Comparison of ENCODE assay signal across 8 cellular contexts in the genomic region with DNA sequence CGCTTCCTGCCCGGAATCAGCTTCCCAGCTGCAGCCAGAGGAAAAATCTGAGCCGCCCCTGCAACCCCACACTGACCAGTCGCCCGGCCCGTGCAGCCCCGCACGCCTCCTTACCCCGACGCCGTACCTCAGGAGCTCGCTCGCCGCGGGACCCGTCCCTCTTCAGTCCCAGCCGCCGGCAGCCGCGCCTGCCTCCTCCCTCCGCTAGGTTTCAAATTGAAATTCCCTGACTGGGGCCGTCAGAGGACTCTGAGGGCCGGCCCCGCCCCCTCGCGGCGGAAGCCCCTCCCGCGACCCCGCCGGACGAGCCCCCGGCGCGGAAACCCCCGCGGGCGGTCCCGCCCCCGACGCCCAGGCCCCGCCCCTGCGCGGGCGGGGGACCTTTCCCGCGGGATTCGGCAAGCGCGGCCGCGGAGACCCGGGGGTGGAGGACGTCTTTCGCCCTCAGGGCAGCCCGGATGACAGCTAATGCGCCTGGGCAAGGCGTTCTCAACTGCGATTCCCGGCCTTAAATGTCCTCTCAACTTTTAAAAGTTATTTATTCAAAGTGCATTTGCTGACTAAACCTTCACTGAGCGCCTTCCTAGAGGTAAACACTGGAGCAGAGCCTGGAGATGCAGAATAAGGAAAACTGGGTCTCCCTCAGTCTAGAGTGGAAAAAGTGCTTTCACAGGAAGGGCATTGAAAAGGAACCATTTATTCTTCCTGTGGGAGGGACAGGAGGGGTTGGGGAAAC. TPM values are rescaled to one million over a fixed set of nuclear protein-coding genes. Genes with fewer than 3 reads are reported as not detected.
A peak's percentile ranks its signal among the peaks of the same experiment; 100 is the strongest.
DNase-seq lines count a peak whose midpoint lies in the region; ATAC-seq, FAIRE-seq and TF ChIP-seq lines count a peak whose summit lies in the region.

A gene (minus strand): TSS at position 218 of the 736 bp plus-strand sequence. CDS start 106,760 bp downstream, outside the sequence.

- H3K27ac ChIP-seq in SK-N-MC (peak within 1 kb of the TSS; percentile 81), suprapubic skin (peak within 1 kb of the TSS; percentile 85)

- FAIRE-seq in HTR-8/SVneo (lab: Jason Lieb, UNC), result peak; percentile 46

- TF ChIP-seq CTCF in suprapubic skin (IDR thresholded peaks at IDR 0.05), result peak; percentile 32 to 45

- peak in 1 of 2 donors; percentile 54 for TF ChIP-seq POLR2A in suprapubic skin (IDR thresholded peaks at IDR 0.05)

- 0% methylated on average over 6 of the region's 61 CpGs for WGBS in suprapubic skin

- H3K9me3 ChIP-seq in SK-N-MC (ENCODE audit: low read depth, low read length), result 0 out of 2 replicates have a peak, but pooled peaks cover 2% of the 10 kb centered on the region
- no peaks in the 10 kb centered on the region for H3K9me3 ChIP-seq in suprapubic skin

- H3K27ac Mint-ChIP-seq in activated naive CD4-positive, alpha-beta T cell treated with anti-CD3 and anti-CD28 coated beads, Interleukin-2, amount 10 ng/mL, durations not matched to agents 7 days and 5 days, result no peak within 1 kb of the TSS

- H3K9me3 Mint-ChIP-seq in activated naive CD4-positive, alpha-beta T cell treated with anti-CD3 and anti-CD28 coated beads, Interleukin-2, amount 10 ng/mL, durations not matched to agents 7 days and 5 days, result no peaks in the 10 kb centered on the region

- H3K27me3 ChIP-seq in suprapubic skin, result no peaks in the 10 kb centered on the region

- H3K4me1 ChIP-seq in suprapubic skin, result peaks cover 22% of the 10 kb centered on the region

- peak within 1 kb of the TSS; percentile 87 for H3K4me3 ChIP-seq in SK-N-MC
- peak within 1 kb of the TSS; percentile 88 for H3K4me3 ChIP-seq in suprapubic skin

- H3K4me1 Mint-ChIP-seq in activated naive CD4-positive, alpha-beta T cell treated with anti-CD3 and anti-CD28 coated beads, Interleukin-2, amount 10 ng/mL, durations not matched to agents 7 days and 5 days, result peaks cover 24% of the 10 kb centered on the region

- CTCF ChIA-PET in activated naive CD4-positive, alpha-beta T cell treated with anti-CD3 and anti-CD28 coated beads, Interleukin-2, amount 10 ng/mL, durations not matched to agents 7 days and 5 days (lab: Charles Lee), result no interaction called here

- DNase-seq in D341Med (ENCODE audit: low spot score), result peak; percentile 99
- peak; percentile 84 for DNase-seq in HTR-8/SVneo (ENCODE audit: insufficient read length, low spot score)
- DNase-seq in SK-N-MC (ENCODE audit: low read depth, low spot score), result peak; percentile 58
- peak; percentile 82 for DNase-seq in activated naive CD4-positive, alpha-beta T cell treated with anti-CD3 and anti-CD28 coated beads, Interleukin-2, amount 10 ng/mL, durations not matched to agents 7 days and 5 days
- DNase-seq in germinal center (ENCODE audit: low spot score), result peak; percentile 87
- DNase-seq in occipital lobe (lab: John Stamatoyannopoulos, UW), result peak; percentile 81
- DNase-seq in suprapubic skin (ENCODE audit: low spot score in 2 of 2), result peak; percentile 90 to 93

- no peaks in the 10 kb centered on the region for H3K36me3 Mint-ChIP-seq in activated naive CD4-positive, alpha-beta T cell treated with anti-CD3 and anti-CD28 coated beads, Interleukin-2, amount 10 ng/mL, durations not matched to agents 7 days and 5 days

- peak within 1 kb of the TSS; percentile 83 for H3K4me3 Mint-ChIP-seq in activated naive CD4-positive, alpha-beta T cell treated with anti-CD3 and anti-CD28 coated beads, Interleukin-2, amount 10 ng/mL, durations not matched to agents 7 days and 5 days

- no peaks in the 10 kb centered on the region for H3K36me3 ChIP-seq in SK-N-MC (ENCODE audit: insufficient read depth, low read length)
- H3K36me3 ChIP-seq in suprapubic skin, result no peaks in the 10 kb centered on the region

- H3K27me3 Mint-ChIP-seq in activated naive CD4-positive, alpha-beta T cell treated with anti-CD3 and anti-CD28 coated beads, Interleukin-2, amount 10 ng/mL, durations not matched to agents 7 days and 5 days, result peaks cover 35% of the 10 kb centered on the region

- peak within 1 kb of the TSS; percentile 84 for H3K9ac ChIP-seq in SK-N-MC (ENCODE audit: insufficient read length)

- ATAC-seq in GM21367 (IDR thresholded peaks at IDR 0.05; ENCODE audit: unreplicated experiment), result peak; percentile 79

- no peak for TF ChIP-seq EP300 in suprapubic skin (IDR thresholded peaks at IDR 0.05)

RNA-seq across cellular contexts. Expression of the gene that starts here (rescaled TPM):
- total RNA-seq in occipital lobe (32.3 TPM), suprapubic skin (10 to 100 TPM; 11.4 to 26.8 (median 15.4) TPM)

Comparison
In these comparisons a context has a peak if more than half of its experiments do, and no peak if none do; other contexts are left out.
1. Peak in every context shown above with its lines: DNase-seq, ATAC-seq, H3K4me3 ChIP-seq and H3K27ac ChIP-seq.